ENCODE assay signal across 11 cellular contexts in the genomic region with DNA sequence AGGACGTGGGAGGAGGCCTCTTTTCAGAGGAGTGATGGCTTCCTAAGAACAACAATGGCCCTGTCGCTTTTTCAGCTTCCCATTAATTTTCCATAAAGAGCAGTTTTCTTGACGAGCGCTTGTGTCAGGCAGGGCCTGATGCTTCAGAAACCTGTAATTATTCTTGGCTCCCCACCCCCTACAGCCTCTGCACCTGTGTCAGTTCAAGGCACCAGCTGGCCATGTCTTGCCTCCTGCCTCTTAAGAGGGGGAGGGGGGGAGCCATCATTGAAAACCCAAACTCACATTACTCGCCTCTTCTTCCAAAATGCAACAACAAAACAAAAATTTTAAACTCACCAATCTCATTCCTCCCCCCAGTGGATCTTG. TPM values are rescaled to one million over a fixed set of nuclear protein-coding genes. Genes with fewer than 3 reads are reported as not detected.
A peak's percentile ranks its signal among the peaks of the same experiment; 100 is the strongest.
DNase-seq lines count a peak whose midpoint lies in the region; ATAC-seq, FAIRE-seq and TF ChIP-seq lines count a peak whose summit lies in the region.
"Had no signal": no experiment of that assay in that cellular context is flagged by ENCODE, and none has a peak within 500 bp of the region (broad histone marks: within the 10 kb centered on the region; RNA-seq: fewer than 3 reads in every experiment).

No MANE protein-coding gene starts in this region.

- FAIRE-seq in small intestine (lab: Jason Lieb, UNC) (no peak), GM12892 (lab: Jason Lieb, UNC) (no peak)

- TF ChIP-seq CTCF in parathyroid adenoma (IDR thresholded peaks at IDR 0.05) = no peak

- H3K4me1 ChIP-seq in esophagus (ENCODE audit: control insufficient read depth in 2 of 2, insufficient read depth in 2 of 2, low read length in 1 of 2) = peaks cover 0 to 2% of the 10 kb centered on the region in 2 donors
- no peaks in the 10 kb centered on the region for H3K4me1 ChIP-seq in parathyroid adenoma
- peaks cover 0 to 12% of the 10 kb centered on the region in 2 donors for H3K4me1 ChIP-seq in small intestine (ENCODE audit: control insufficient read depth in 2 of 2, insufficient read depth in 1 of 2, low read depth in 1 of 2, low read length in 1 of 2)

- H3K79me2 ChIP-seq in parathyroid adenoma = peaks cover 38% of the 10 kb centered on the region

- ATAC-seq in GM21576 (IDR thresholded peaks at IDR 0.05; ENCODE audit: unreplicated experiment) = no peak

- no peaks in the 10 kb centered on the region for H3K27me3 ChIP-seq in esophagus (ENCODE audit: control insufficient read depth in 1 of 2, insufficient read depth in 2 of 2, low read length in 2 of 2)
- no peaks in the 10 kb centered on the region for H3K27me3 ChIP-seq in parathyroid adenoma (ENCODE audit: control insufficient read depth, insufficient read depth, low read length)
- no peaks in the 10 kb centered on the region for H3K27me3 ChIP-seq in small intestine (ENCODE audit: control insufficient read depth in 2 of 2, insufficient read depth in 2 of 2, low read length in 2 of 2)

- DNase-seq in DMS 273 (lab: John Stamatoyannopoulos, UW; ENCODE audit: unreplicated experiment) = peak; percentile 92
- peak; percentile 47 for DNase-seq in NCI-H345 (lab: John Stamatoyannopoulos, UW)
- no peak for DNase-seq in OCI-M2 (lab: John Stamatoyannopoulos, UW; ENCODE audit: unreplicated experiment)
- no peak for DNase-seq in small intestine
- DNase-seq in GM12892 (ENCODE audit: insufficient read length) = no peak
- DNase-seq: activated T-cell treated with anti-CD3 and anti-CD28 coated beads for 4 hours, NCI-H526 had no signal

- H3K9me3 ChIP-seq in esophagus (ENCODE audit: control insufficient read depth in 2 of 2, insufficient read depth in 1 of 2, low read depth in 1 of 2, low read length in 1 of 2) (no peaks in the 10 kb centered on the region), parathyroid adenoma (ENCODE audit: control insufficient read depth, low read length) (no peaks in the 10 kb centered on the region), small intestine (ENCODE audit: control insufficient read depth, low read depth) (no peaks in the 10 kb centered on the region)
- H3K9me3 ChIP-seq: HAP-1 had no signal

- H3K4me2 ChIP-seq in parathyroid adenoma (ENCODE audit: low read length) = no peak overlapping the region

- no peak overlapping the region for H3K4me3 ChIP-seq in esophagus (ENCODE audit: low read depth in 1 of 2, low read length in 2 of 2)
- H3K4me3 ChIP-seq in parathyroid adenoma (ENCODE audit: low read depth, low read length) = no peak overlapping the region
- H3K4me3 ChIP-seq in small intestine (ENCODE audit: low read depth in 1 of 2, low read length in 2 of 2) = no peak overlapping the region
- H3K4me3 ChIP-seq: HAP-1 had no signal

- H3K9ac ChIP-seq in parathyroid adenoma = no peak overlapping the region

- H3K36me3 ChIP-seq in esophagus (ENCODE audit: control insufficient read depth in 2 of 2, insufficient read depth in 2 of 2, low read length in 1 of 2) = no peaks in the 10 kb centered on the region
- no peaks in the 10 kb centered on the region for H3K36me3 ChIP-seq in parathyroid adenoma (ENCODE audit: control insufficient read depth, insufficient read depth, low read length)
- H3K36me3 ChIP-seq in small intestine (ENCODE audit: control insufficient read depth in 2 of 2, insufficient read depth in 2 of 2, low read length in 2 of 2) = no peaks in the 10 kb centered on the region
- H3K36me3 ChIP-seq: HAP-1 had no signal

- H3K27ac ChIP-seq in esophagus (ENCODE audit: low read depth in 2 of 2, low read length in 1 of 2) = peak overlapping the region; percentile 46 to 59
- peak overlapping the region; percentile 27 for H3K27ac ChIP-seq in parathyroid adenoma
- peak overlapping the region in 1 of 2 donors; percentile 46 for H3K27ac ChIP-seq in small intestine (ENCODE audit: low read depth in 1 of 2, low read length in 1 of 2)

- 71 to 75% methylated on average over 5 of the region's 5 CpGs for WGBS in esophagus, 2 donors
- 67 to 89% (median 86%) methylated on average over 5 of the region's 5 CpGs for WGBS in small intestine, 3 donors

- no peak overlapping the region for H2AFZ ChIP-seq in parathyroid adenoma

- no peak for TF ChIP-seq POLR2A in GM12892 (IDR thresholded peaks at IDR 0.05; ENCODE audit: low read depth, low read length)

RNA-seq across cellular contexts. Expression of gene KLF7, which starts 32.3 kb away (rescaled TPM):
- polyA plus RNA-seq in esophagus (1 to 10 TPM; 3.0 to 3.4 TPM), small intestine (1 to 10 TPM; 1.1 to 10.0 (median 8.1) TPM)
- 13.5 TPM for polyA plus RNA-seq in GM12892 (2012; ENCODE audit: missing spikeins)

Comparison
In these comparisons a context has a peak if more than half of its experiments do, and no peak if none do; other contexts are left out.
1. DNase-seq: peak in DMS 273 (single experiment) and NCI-H345 (single experiment); none in OCI-M2 (single experiment), small intestine (single experiment) and GM12892 (single experiment).